ENCODE assay signal across 17 cellular contexts in the genomic region with DNA sequence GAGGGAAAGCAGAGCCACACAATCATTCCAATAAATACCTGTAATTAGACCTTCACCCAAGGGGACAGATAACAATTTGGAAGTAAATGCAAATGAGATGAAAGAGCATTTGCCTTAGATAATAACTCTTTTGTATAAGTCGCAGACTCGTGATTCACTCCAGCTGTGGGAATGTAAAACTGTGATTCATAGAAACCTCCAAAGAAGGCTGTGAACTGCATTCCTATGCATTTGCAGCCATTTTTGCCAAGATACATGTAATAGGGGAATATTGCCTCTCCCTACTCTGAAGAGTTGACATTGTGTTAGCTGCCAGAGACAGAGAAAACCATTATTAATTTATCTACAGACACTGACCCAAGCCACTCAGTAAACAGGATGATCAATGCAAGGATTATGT.
DNase-seq lines count a peak whose midpoint lies in the region; ATAC-seq, FAIRE-seq and TF ChIP-seq lines count a peak whose summit lies in the region.
"Had no signal": no experiment of that assay in that cellular context is flagged by ENCODE, and none has a peak within 500 bp of the region (broad histone marks: within the 10 kb centered on the region; RNA-seq: fewer than 3 reads in every experiment).

No MANE protein-coding gene starts in this region.

- WGBS in mesodermal cell (ENCODE audit: insufficient coverage in 2 of 2), 2 experiments: 100% methylated on average over 1 to 2 of the region's 2 CpGs

- TF ChIP-seq CTCF in endothelial cell of umbilical vein (IDR thresholded peaks at IDR 0.05; ENCODE audit: extremely low read depth in 1 of 2, insufficient read depth in 1 of 2, low read depth in 1 of 2, low read length in 2 of 2): no peak

- H3K4me3 ChIP-seq in endothelial cell of umbilical vein (replicated peaks in 1 of 3; ENCODE audit: insufficient read depth in 1 of 3, low read depth in 1 of 3, low read length in 3 of 3) (no peak overlapping the region), mesodermal cell (ENCODE audit: extremely low read depth, insufficient read depth, low read length, poor library complexity, severe bottlenecking) (no peak overlapping the region)
- H3K4me3 ChIP-seq: body of pancreas had no signal

- DNase-seq in AG20443 (ENCODE audit: low spot score) (peak; percentile 38), RPMI7951 (ENCODE audit: low read depth) (peak; percentile 63), endothelial cell of umbilical vein (ENCODE audit: low read depth, low spot score) (no peak), HuH-7 (ENCODE audit: low spot score) (no peak), cardiac septum (ENCODE audit: low spot score) (no peak), NCI-H2227 treated with DMSO at 0.1 percent for 48 hours (lab: John Stamatoyannopoulos, UW) (no peak)
- DNase-seq: body of pancreas; midbrain; NCI-H345; OCI-M1; stimulated activated CD4-positive, alpha-beta T cell treated with anti-CD3 and anti-CD28 coated beads, Interleukin-2, amount 100 ng/mL, for 24 hours; T-helper 1 cell had no signal

- POLR2A ChIA-PET in endothelial cell of umbilical vein (lab: Charles Lee): no interaction called here

- H3K9me1 ChIP-seq in endothelial cell of umbilical vein (replicated peaks; ENCODE audit: control insufficient read depth, extremely low read depth, insufficient read depth, low read length): no peaks in the 10 kb centered on the region

- H4K20me1 ChIP-seq in endothelial cell of umbilical vein (replicated peaks; ENCODE audit: control insufficient read depth, extremely low read depth, insufficient read depth, low read length): no peaks in the 10 kb centered on the region

- H3K9ac ChIP-seq in endothelial cell of umbilical vein (replicated peaks; ENCODE audit: extremely low read depth, insufficient read depth, low read length): no peak overlapping the region
- H3K9ac ChIP-seq: parathyroid adenoma had no signal

- no TSS peak for BruUV-seq in endothelial cell of umbilical vein (replicated peaks; lab: Mats Ljungman, UMichigan)

- H3K27me3 ChIP-seq in endothelial cell of umbilical vein (ENCODE audit: control insufficient read depth in 2 of 2, insufficient read depth in 2 of 2, low read length in 2 of 2): no peaks in the 10 kb centered on the region
- H3K27me3 ChIP-seq: body of pancreas had no signal

- TF ChIP-seq POLR2A in endothelial cell of umbilical vein (IDR thresholded peaks at IDR 0.05; ENCODE audit: low read depth, low read length): no peak

- peaks cover 14% of the 10 kb centered on the region for H3K4me1 ChIP-seq in endothelial cell of umbilical vein (ENCODE audit: control insufficient read depth, extremely low read depth, insufficient read depth, low read length)
- peaks cover 25% of the 10 kb centered on the region for H3K4me1 ChIP-seq in mesodermal cell (ENCODE audit: control insufficient read depth, insufficient read depth, low read length, poor library complexity, severe bottlenecking)
- H3K4me1 ChIP-seq: parathyroid adenoma had no signal

- no peaks in the 10 kb centered on the region for H3K36me3 ChIP-seq in endothelial cell of umbilical vein (ENCODE audit: control insufficient read depth in 2 of 2, extremely low read depth in 1 of 2, insufficient read depth in 2 of 2, low read length in 2 of 2)
- no peaks in the 10 kb centered on the region for H3K36me3 ChIP-seq in mesodermal cell (ENCODE audit: control insufficient read depth, insufficient read depth, low read length)

- H2AFZ ChIP-seq in endothelial cell of umbilical vein (ENCODE audit: low read depth, low read length): no peak overlapping the region
- H2AFZ ChIP-seq: parathyroid adenoma had no signal

- FAIRE-seq in endothelial cell of umbilical vein (lab: Jason Lieb, UNC): peak; percentile 59
- FAIRE-seq: urothelium cell line had no signal

- CTCF ChIA-PET in endothelial cell of umbilical vein (lab: Charles Lee): interaction anchor here (1.0 kb wide), 1 partner anchor 32 kb away, joined by 3 read pairs; no protein-coding TSS in a partner anchor

- intact Hi-C loops in endothelial cell of umbilical vein (cut with micrococcal nuclease): no loop called here
- intact Hi-C loops in cardiac septum (cut with DNase I): no loop called here

- dilution Hi-C loops in endothelial cell of umbilical vein (cut with MboI; ENCODE audit: extremely low pct_ligation_motif_present, low sequenced_read_pairs): no loop called here

- H3K27ac ChIP-seq in endothelial cell of umbilical vein (ENCODE audit: insufficient read depth, low read depth, low read length) (no peak overlapping the region), mesodermal cell (ENCODE audit: low read depth, low read length, severe bottlenecking) (peak overlapping the region; percentile 54)
- H3K27ac ChIP-seq: body of pancreas, HL-60, parathyroid adenoma had no signal

- H3K9me3 ChIP-seq in endothelial cell of umbilical vein (replicated peaks; ENCODE audit: control insufficient read depth, insufficient read depth, low read length) (no peaks in the 10 kb centered on the region), mesodermal cell (ENCODE audit: control insufficient read depth, low read length) (no peaks in the 10 kb centered on the region)
- H3K9me3 ChIP-seq: body of pancreas had no signal

- H3K79me2 ChIP-seq in endothelial cell of umbilical vein (ENCODE audit: control insufficient read depth, insufficient read depth, low read length): no peaks in the 10 kb centered on the region
- H3K79me2 ChIP-seq: parathyroid adenoma had no signal

- no peak overlapping the region for H3K4me2 ChIP-seq in endothelial cell of umbilical vein (ENCODE audit: insufficient read depth, low read length)

- ATAC-seq in GM21381 (IDR thresholded peaks at IDR 0.05; ENCODE audit: unreplicated experiment): no peak
- ATAC-seq: body of pancreas had no signal

TF ChIP-seq in endothelial cell of umbilical vein, 7 proteins besides CTCF, POLR2A, EP300 and RAD21:
- TF ChIP-seq FOS (IDR thresholded peaks at IDR 0.05; ENCODE audit: borderline replicate concordance, insufficient read depth, low read length) (no peak), GATA2 (IDR thresholded peaks at IDR 0.05; ENCODE audit: insufficient read depth, insufficient read length, low read depth, low read length) (no peak), JUN (IDR thresholded peaks at IDR 0.05; ENCODE audit: borderline replicate concordance, insufficient read depth, insufficient read length, low read depth) (no peak), EZH2 (IDR thresholded peaks at IDR 0.05; ENCODE audit: borderline replicate concordance, low read depth, low read length, severe bottlenecking) (no peak)
- TF ChIP-seq, protein P1, sequence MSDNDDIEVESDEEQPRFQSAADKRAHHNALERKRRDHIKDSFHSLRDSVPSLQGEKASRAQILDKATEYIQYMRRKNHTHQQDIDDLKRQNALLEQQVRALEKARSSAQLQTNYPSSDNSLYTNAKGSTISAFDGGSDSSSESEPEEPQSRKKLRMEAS (IDR thresholded peaks at IDR 0.05; ENCODE audit: insufficient read depth, insufficient read length): no peak

Comparison
In these comparisons a context has a peak if more than half of its experiments do, and no peak if none do; other contexts are left out.
1. DNase-seq: peak in AG20443 (single experiment) and RPMI7951 (single experiment); none in endothelial cell of umbilical vein (single experiment), HuH-7 (single experiment), cardiac septum (single experiment) and NCI-H2227 treated with DMSO at 0.1 percent for 48 hours (single experiment).